Comparison of ENCODE assay signal across 18 cellular contexts in genomic region chr5:170110403-170111087, GRCh38. TPM values are rescaled to one million over a fixed set of nuclear protein-coding genes. Genes with fewer than 3 reads are reported as not detected.
DNase-seq lines count a peak whose midpoint lies in the region; ATAC-seq and TF ChIP-seq lines count a peak whose summit lies in the region.
"Had no signal": no experiment of that assay in that cellular context is flagged by ENCODE, and none has a peak within 500 bp of the region (broad histone marks: within the 10 kb centered on the region; RNA-seq: fewer than 3 reads in every experiment).

No MANE protein-coding gene starts in this region.

- no peaks in the 10 kb centered on the region for H3K4me1 ChIP-seq in psoas muscle
- H3K4me1 ChIP-seq: Caco-2, HAP-1 had no signal

- DNase-seq in activated naive CD4-positive, alpha-beta T cell treated with anti-CD3 and anti-CD28 coated beads, Interleukin-2, amount 10 ng/mL, durations not matched to agents 7 days and 5 days = no peak
- no peak for DNase-seq in activated naive CD4-positive, alpha-beta T cell treated with anti-CD3 and anti-CD28 coated beads for 36 hours
- peak; percentile 17 for DNase-seq in activated CD8-positive, alpha-beta memory T cell treated with anti-CD3 and anti-CD28 coated beads, Interleukin-2, amount 50 U/mL, for 48 hours
- no peak for DNase-seq in neural crest cell (ENCODE audit: low read depth, low spot score)
- peak; percentile 27 for DNase-seq in type B pancreatic cell (ENCODE audit: extremely low spot score, unreplicated experiment)
- DNase-seq in psoas muscle = no peak
- DNase-seq in NCI-H510A treated with DMSO at 0.1 percent for 48 hours (lab: John Stamatoyannopoulos, UW) = no peak
- DNase-seq in posterior vena cava (ENCODE audit: low spot score) = no peak
- DNase-seq: 8988T; AML-193; Caco-2; CD8-positive, alpha-beta memory T cell; DND-41; GF-D8; GOT3; HFFc6 had no signal

- H3K4me1 Mint-ChIP-seq in activated naive CD4-positive, alpha-beta T cell treated with anti-CD3 and anti-CD28 coated beads, Interleukin-2, amount 10 ng/mL, durations not matched to agents 7 days and 5 days = no peaks in the 10 kb centered on the region
- no peaks in the 10 kb centered on the region for H3K4me1 Mint-ChIP-seq in activated naive CD4-positive, alpha-beta T cell treated with anti-CD3 and anti-CD28 coated beads for 36 hours (ENCODE audit: low read depth)
- H3K4me1 Mint-ChIP-seq in neural crest cell (peaks cover 12% of the 10 kb centered on the region), type B pancreatic cell (ENCODE audit: unreplicated experiment) (no peaks in the 10 kb centered on the region)
- H3K4me1 Mint-ChIP-seq: CD8-positive, alpha-beta memory T cell had no signal

- H3K4me3 ChIP-seq in psoas muscle = no peak overlapping the region
- H3K4me3 ChIP-seq: BLaER1, HAP-1 had no signal

- no peak for ATAC-seq in psoas muscle

- no peaks in the 10 kb centered on the region for H3K36me3 ChIP-seq in psoas muscle (ENCODE audit: insufficient read depth in 1 of 2, low read depth in 1 of 2)
- H3K36me3 ChIP-seq: BLaER1, HAP-1 had no signal

- H3K36me3 Mint-ChIP-seq in activated naive CD4-positive, alpha-beta T cell treated with anti-CD3 and anti-CD28 coated beads, Interleukin-2, amount 10 ng/mL, durations not matched to agents 7 days and 5 days = no peaks in the 10 kb centered on the region
- H3K36me3 Mint-ChIP-seq in activated naive CD4-positive, alpha-beta T cell treated with anti-CD3 and anti-CD28 coated beads for 36 hours (ENCODE audit: low read depth) = no peaks in the 10 kb centered on the region
- H3K36me3 Mint-ChIP-seq in neural crest cell (ENCODE audit: low read depth) (no peaks in the 10 kb centered on the region), type B pancreatic cell (no peaks in the 10 kb centered on the region)
- H3K36me3 Mint-ChIP-seq: CD8-positive, alpha-beta memory T cell had no signal

- intact Hi-C loops in activated naive CD4-positive, alpha-beta T cell treated with anti-CD3 and anti-CD28 coated beads for 36 hours (cut with micrococcal nuclease) = no loop called here
- intact Hi-C loops in psoas muscle (cut with DNase I) (loop anchor here in 1 of 2 donors (5.0 kb wide), 1 partner anchor 307 kb away; no protein-coding TSS in a partner anchor), posterior vena cava (cut with DNase I) (no loop called here)

- no peaks in the 10 kb centered on the region for H3K9me3 ChIP-seq in psoas muscle
- H3K9me3 ChIP-seq: BLaER1, Caco-2, HAP-1 had no signal

- no peak for TF ChIP-seq CTCF in neural crest cell (conservative IDR thresholded peaks at IDR 0.05)
- no peak for TF ChIP-seq CTCF in type B pancreatic cell (conservative IDR thresholded peaks at IDR 0.05)
- no peak for TF ChIP-seq CTCF in psoas muscle (IDR thresholded peaks at IDR 0.05)

- H3K27me3 Mint-ChIP-seq in activated naive CD4-positive, alpha-beta T cell treated with anti-CD3 and anti-CD28 coated beads, Interleukin-2, amount 10 ng/mL, durations not matched to agents 7 days and 5 days = peaks cover 41% of the 10 kb centered on the region
- peaks cover 3% of the 10 kb centered on the region for H3K27me3 Mint-ChIP-seq in activated naive CD4-positive, alpha-beta T cell treated with anti-CD3 and anti-CD28 coated beads for 36 hours (ENCODE audit: low read depth)
- H3K27me3 Mint-ChIP-seq in neural crest cell (ENCODE audit: low read depth) (no peaks in the 10 kb centered on the region), type B pancreatic cell (peaks cover 9% of the 10 kb centered on the region)

- no peaks in the 10 kb centered on the region for H3K9me3 Mint-ChIP-seq in activated naive CD4-positive, alpha-beta T cell treated with anti-CD3 and anti-CD28 coated beads, Interleukin-2, amount 10 ng/mL, durations not matched to agents 7 days and 5 days
- H3K9me3 Mint-ChIP-seq in activated naive CD4-positive, alpha-beta T cell treated with anti-CD3 and anti-CD28 coated beads for 36 hours = no peaks in the 10 kb centered on the region
- no peaks in the 10 kb centered on the region for H3K9me3 Mint-ChIP-seq in neural crest cell
- H3K9me3 Mint-ChIP-seq in type B pancreatic cell = no peaks in the 10 kb centered on the region
- H3K9me3 Mint-ChIP-seq: CD8-positive, alpha-beta memory T cell; HFFc6 had no signal

- WGBS in psoas muscle, 3 donors = 64 to 78% (median 74%) methylated on average over 3 of the region's 3 CpGs

- no peak overlapping the region for H3K27ac ChIP-seq in psoas muscle
- H3K27ac ChIP-seq: BLaER1 had no signal

- no peaks in the 10 kb centered on the region for H3K27me3 ChIP-seq in psoas muscle (ENCODE audit: insufficient read depth in 3 of 3, low read length in 2 of 3)
- H3K27me3 ChIP-seq: BLaER1 had no signal

- CTCF ChIA-PET in activated naive CD4-positive, alpha-beta T cell treated with anti-CD3 and anti-CD28 coated beads, Interleukin-2, amount 10 ng/mL, durations not matched to agents 7 days and 5 days (lab: Charles Lee) = interaction anchor here (1.3 kb wide), 1 partner anchor 9 kb away, joined by 6 read pairs; no protein-coding TSS in a partner anchor
- CTCF ChIA-PET in activated naive CD4-positive, alpha-beta T cell treated with anti-CD3 and anti-CD28 coated beads for 36 hours (lab: Charles Lee) = interaction anchor here (1.4 kb wide), 1 partner anchor 10 kb away, joined by 9 read pairs; no protein-coding TSS in a partner anchor

- no peak overlapping the region for H3K4me3 Mint-ChIP-seq in activated naive CD4-positive, alpha-beta T cell treated with anti-CD3 and anti-CD28 coated beads, Interleukin-2, amount 10 ng/mL, durations not matched to agents 7 days and 5 days
- no peak overlapping the region for H3K4me3 Mint-ChIP-seq in activated naive CD4-positive, alpha-beta T cell treated with anti-CD3 and anti-CD28 coated beads for 36 hours
- H3K4me3 Mint-ChIP-seq in neural crest cell (no peak overlapping the region), type B pancreatic cell (no peak overlapping the region)
- H3K4me3 Mint-ChIP-seq: CD8-positive, alpha-beta memory T cell; HFFc6 had no signal

- H3K27ac Mint-ChIP-seq in activated naive CD4-positive, alpha-beta T cell treated with anti-CD3 and anti-CD28 coated beads, Interleukin-2, amount 10 ng/mL, durations not matched to agents 7 days and 5 days = peak overlapping the region; percentile 19
- H3K27ac Mint-ChIP-seq in activated naive CD4-positive, alpha-beta T cell treated with anti-CD3 and anti-CD28 coated beads for 36 hours = no peak overlapping the region
- peak overlapping the region; percentile 86 for H3K27ac Mint-ChIP-seq in neural crest cell (ENCODE audit: unreplicated experiment)
- no peak overlapping the region for H3K27ac Mint-ChIP-seq in type B pancreatic cell
- H3K27ac Mint-ChIP-seq: HFFc6 had no signal

RNA-seq across cellular contexts. Expression of gene FOXI1, which starts 4.8 kb away (rescaled TPM):
- not detected for total RNA-seq in activated naive CD4-positive, alpha-beta T cell treated with anti-CD3 and anti-CD28 coated beads for 36 hours
- not detected in 2 replicates for total RNA-seq in neural crest cell
- total RNA-seq in type B pancreatic cell (ENCODE audit: low replicate concordance) = not detected in 2 replicates
- not detected for total RNA-seq in psoas muscle
- not detected for polyA plus RNA-seq in psoas muscle
- not detected for total RNA-seq in posterior vena cava
- total RNA-seq: CD8-positive, alpha-beta memory T cell; HFFc6 had no signal
- polyA plus RNA-seq: CD8-positive, alpha-beta memory T cell had no signal

Comparison
In these comparisons a context has a peak if more than half of its experiments do, and no peak if none do; other contexts are left out.
1. H3K27ac Mint-ChIP-seq: peak in activated naive CD4-positive, alpha-beta T cell treated with anti-CD3 and anti-CD28 coated beads, Interleukin-2, amount 10 ng/mL, durations not matched to agents 7 days and 5 days (single experiment) and neural crest cell (single experiment); none in activated naive CD4-positive, alpha-beta T cell treated with anti-CD3 and anti-CD28 coated beads for 36 hours (single experiment) and type B pancreatic cell (single experiment).
2. DNase-seq: peak in activated CD8-positive, alpha-beta memory T cell treated with anti-CD3 and anti-CD28 coated beads, Interleukin-2, amount 50 U/mL, for 48 hours (single experiment) and type B pancreatic cell (single experiment); none in activated naive CD4-positive, alpha-beta T cell treated with anti-CD3 and anti-CD28 coated beads, Interleukin-2, amount 10 ng/mL, durations not matched to agents 7 days and 5 days (single experiment), activated naive CD4-positive, alpha-beta T cell treated with anti-CD3 and anti-CD28 coated beads for 36 hours (single experiment), neural crest cell (single experiment), psoas muscle (0 of 2), NCI-H510A treated with DMSO at 0.1 percent for 48 hours (single experiment) and posterior vena cava (single experiment).